2 cellular contexts compared by ENCODE assay signal in the genomic region with DNA sequence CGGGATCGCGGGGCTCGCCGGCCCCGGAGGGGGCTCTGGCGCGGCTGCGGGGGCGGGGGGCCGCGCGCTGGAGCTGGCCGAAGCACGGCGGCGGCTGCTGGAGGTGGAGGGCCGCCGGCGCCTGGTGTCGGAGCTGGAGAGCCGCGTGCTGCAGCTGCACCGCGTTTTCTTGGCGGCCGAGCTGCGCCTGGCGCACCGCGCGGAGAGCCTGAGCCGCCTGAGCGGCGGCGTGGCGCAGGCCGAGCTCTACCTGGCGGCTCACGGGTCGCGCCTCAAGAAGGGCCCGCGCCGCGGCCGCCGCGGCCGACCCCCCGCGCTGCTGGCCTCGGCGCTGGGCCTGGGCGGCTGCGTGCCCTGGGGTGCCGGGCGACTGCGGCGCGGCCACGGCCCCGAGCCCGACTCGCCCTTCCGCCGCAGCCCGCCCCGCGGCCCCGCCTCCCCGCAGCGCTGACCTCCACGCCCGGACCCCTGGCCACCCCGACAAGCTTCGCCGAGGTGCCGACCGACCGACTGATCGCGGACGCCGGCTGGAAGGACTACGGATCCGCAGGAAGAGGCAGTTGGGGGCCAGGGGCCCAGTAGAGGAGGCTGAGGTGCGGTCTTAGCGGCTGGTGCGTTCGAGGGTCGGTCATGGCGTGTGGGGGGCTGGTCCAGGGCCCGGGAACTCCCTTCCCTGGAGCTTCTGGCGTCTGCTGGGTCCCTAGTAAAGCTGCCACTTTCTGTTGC.
A peak's percentile ranks its signal among the peaks of the same experiment; 100 is the strongest.
TF ChIP-seq lines count a peak whose summit lies in the region.

No MANE protein-coding gene starts in this region.

TF ChIP-seq in K562, 482 proteins besides CTCF, POLR2A, EP300 and RAD21 (continues in another document):
- TF ChIP-seq CREB1 (IDR thresholded peaks at IDR 0.05) (no peak), CREB1 (CRISPR knock-in tag; IDR thresholded peaks at IDR 0.05) (no peak), NCOR1 (IDR thresholded peaks at IDR 0.05) (no peak), ZBTB7A (IDR thresholded peaks at IDR 0.05; ENCODE audit: borderline replicate concordance, control insufficient read depth, low read depth, low read length) (peak; percentile 47; the same call in 1 of the 2 replicates), ZNF124 (CRISPR knock-in tag; IDR thresholded peaks at IDR 0.05) (no peak; the same call in 1 of the 2 replicates), BCL6 (CRISPR knock-in tag; IDR thresholded peaks at IDR 0.05) (no peak), NELFE (IDR thresholded peaks at IDR 0.05; ENCODE audit: insufficient read depth, insufficient read length) (no peak), ZNF668 (CRISPR knock-in tag; IDR thresholded peaks at IDR 0.05) (no peak), PYGO2 (tag; IDR thresholded peaks at IDR 0.05) (no peak), RBM17 (IDR thresholded peaks at IDR 0.05; ENCODE audit: borderline replicate concordance, low read depth, low read length) (no peak), BRF1 (IDR thresholded peaks at IDR 0.05; ENCODE audit: borderline replicate concordance, extremely low read depth, insufficient read length) (no peak), NFATC3 (IDR thresholded peaks at IDR 0.05) (no peak), ZNF239 (CRISPR knock-in tag; IDR thresholded peaks at IDR 0.05) (no peak), ZNF354B (CRISPR knock-in tag; IDR thresholded peaks at IDR 0.05) (no peak), ZNF75A (CRISPR knock-in tag; IDR thresholded peaks at IDR 0.05) (no peak), PCBP2 (IDR thresholded peaks at IDR 0.05; ENCODE audit: low read depth, low read length, poor library complexity, severe bottlenecking) (no peak), PTRF (tag; IDR thresholded peaks at IDR 0.05) (no peak), NR3C1 (CRISPR knock-in tag; IDR thresholded peaks at IDR 0.05) (no peak), SREBF2 (CRISPR knock-in tag; IDR thresholded peaks at IDR 0.05) (no peak), NCOA4 (IDR thresholded peaks at IDR 0.05; ENCODE audit: partially characterized antibody) (no peak), MED1 (CRISPR knock-in tag; IDR thresholded peaks at IDR 0.05; ENCODE audit: borderline replicate concordance) (no peak), FOXP1 (CRISPR knock-in tag; IDR thresholded peaks at IDR 0.05) (0 out of 2 replicates have a peak, but pooled peaks have one; percentile 16), ZNF384 (IDR thresholded peaks at IDR 0.05; ENCODE audit: low read depth, low read length) (no peak), RFX5 (IDR thresholded peaks at IDR 0.05; ENCODE audit: low read depth, low read length) (no peak), ZNF133 (CRISPR knock-in tag; IDR thresholded peaks at IDR 0.05) (no peak), RFX7 (CRISPR knock-in tag; IDR thresholded peaks at IDR 0.05) (no peak), MCM7 (IDR thresholded peaks at IDR 0.05) (no peak), KDM4B (IDR thresholded peaks at IDR 0.05; ENCODE audit: borderline replicate concordance in 2 of 2, low read depth in 1 of 2) (no peak)
- TF ChIP-seq, protein P1, sequence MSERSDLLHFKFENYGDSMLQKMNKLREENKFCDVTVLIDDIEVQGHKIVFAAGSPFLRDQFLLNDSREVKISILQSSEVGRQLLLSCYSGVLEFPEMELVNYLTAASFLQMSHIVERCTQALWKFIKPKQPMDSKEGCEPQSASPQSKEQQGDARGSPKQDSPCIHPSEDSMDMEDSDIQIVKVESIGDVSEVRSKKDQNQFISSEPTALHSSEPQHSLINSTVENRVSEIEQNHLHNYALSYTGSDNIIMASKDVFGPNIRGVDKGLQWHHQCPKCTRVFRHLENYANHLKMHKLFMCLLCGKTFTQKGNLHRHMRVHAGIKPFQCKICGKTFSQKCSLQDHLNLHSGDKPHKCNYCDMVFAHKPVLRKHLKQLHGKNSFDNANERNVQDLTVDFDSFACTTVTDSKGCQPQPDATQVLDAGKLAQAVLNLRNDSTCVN (CRISPR knock-in tag; IDR thresholded peaks at IDR 0.05): no peak
- TF ChIP-seq, protein P2, sequence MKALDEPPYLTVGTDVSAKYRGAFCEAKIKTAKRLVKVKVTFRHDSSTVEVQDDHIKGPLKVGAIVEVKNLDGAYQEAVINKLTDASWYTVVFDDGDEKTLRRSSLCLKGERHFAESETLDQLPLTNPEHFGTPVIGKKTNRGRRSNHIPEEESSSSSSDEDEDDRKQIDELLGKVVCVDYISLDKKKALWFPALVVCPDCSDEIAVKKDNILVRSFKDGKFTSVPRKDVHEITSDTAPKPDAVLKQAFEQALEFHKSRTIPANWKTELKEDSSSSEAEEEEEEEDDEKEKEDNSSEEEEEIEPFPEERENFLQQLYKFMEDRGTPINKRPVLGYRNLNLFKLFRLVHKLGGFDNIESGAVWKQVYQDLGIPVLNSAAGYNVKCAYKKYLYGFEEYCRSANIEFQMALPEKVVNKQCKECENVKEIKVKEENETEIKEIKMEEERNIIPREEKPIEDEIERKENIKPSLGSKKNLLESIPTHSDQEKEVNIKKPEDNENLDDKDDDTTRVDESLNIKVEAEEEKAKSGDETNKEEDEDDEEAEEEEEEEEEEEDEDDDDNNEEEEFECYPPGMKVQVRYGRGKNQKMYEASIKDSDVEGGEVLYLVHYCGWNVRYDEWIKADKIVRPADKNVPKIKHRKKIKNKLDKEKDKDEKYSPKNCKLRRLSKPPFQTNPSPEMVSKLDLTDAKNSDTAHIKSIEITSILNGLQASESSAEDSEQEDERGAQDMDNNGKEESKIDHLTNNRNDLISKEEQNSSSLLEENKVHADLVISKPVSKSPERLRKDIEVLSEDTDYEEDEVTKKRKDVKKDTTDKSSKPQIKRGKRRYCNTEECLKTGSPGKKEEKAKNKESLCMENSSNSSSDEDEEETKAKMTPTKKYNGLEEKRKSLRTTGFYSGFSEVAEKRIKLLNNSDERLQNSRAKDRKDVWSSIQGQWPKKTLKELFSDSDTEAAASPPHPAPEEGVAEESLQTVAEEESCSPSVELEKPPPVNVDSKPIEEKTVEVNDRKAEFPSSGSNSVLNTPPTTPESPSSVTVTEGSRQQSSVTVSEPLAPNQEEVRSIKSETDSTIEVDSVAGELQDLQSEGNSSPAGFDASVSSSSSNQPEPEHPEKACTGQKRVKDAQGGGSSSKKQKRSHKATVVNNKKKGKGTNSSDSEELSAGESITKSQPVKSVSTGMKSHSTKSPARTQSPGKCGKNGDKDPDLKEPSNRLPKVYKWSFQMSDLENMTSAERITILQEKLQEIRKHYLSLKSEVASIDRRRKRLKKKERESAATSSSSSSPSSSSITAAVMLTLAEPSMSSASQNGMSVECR (CRISPR knock-in tag; IDR thresholded peaks at IDR 0.05): peak; percentile 54

TF ChIP-seq in HepG2, 621 proteins besides CTCF, POLR2A, EP300 and RAD21 (continues in another document):
- peak; percentile 94 for TF ChIP-seq AGO2 (optimal IDR thresholded peaks at IDR 0.05; ENCODE audit: low read depth, low read length)
- TF ChIP-seq SRSF1 (optimal IDR thresholded peaks at IDR 0.05; ENCODE audit: low read depth, low read length): peak; percentile 50
- TF ChIP-seq TAF15 (IDR thresholded peaks at IDR 0.05; ENCODE audit: low read depth, low read length, poor library complexity, severe bottlenecking): peak; percentile 41
- TF ChIP-seq SMYD3 (CRISPR knock-in tag; IDR thresholded peaks at IDR 0.05): no peak
- TF ChIP-seq HDAC1 (CRISPR knock-in tag; IDR thresholded peaks at IDR 0.05): no peak; the same call in 1 of the 2 replicates
- TF ChIP-seq, protein P3, sequence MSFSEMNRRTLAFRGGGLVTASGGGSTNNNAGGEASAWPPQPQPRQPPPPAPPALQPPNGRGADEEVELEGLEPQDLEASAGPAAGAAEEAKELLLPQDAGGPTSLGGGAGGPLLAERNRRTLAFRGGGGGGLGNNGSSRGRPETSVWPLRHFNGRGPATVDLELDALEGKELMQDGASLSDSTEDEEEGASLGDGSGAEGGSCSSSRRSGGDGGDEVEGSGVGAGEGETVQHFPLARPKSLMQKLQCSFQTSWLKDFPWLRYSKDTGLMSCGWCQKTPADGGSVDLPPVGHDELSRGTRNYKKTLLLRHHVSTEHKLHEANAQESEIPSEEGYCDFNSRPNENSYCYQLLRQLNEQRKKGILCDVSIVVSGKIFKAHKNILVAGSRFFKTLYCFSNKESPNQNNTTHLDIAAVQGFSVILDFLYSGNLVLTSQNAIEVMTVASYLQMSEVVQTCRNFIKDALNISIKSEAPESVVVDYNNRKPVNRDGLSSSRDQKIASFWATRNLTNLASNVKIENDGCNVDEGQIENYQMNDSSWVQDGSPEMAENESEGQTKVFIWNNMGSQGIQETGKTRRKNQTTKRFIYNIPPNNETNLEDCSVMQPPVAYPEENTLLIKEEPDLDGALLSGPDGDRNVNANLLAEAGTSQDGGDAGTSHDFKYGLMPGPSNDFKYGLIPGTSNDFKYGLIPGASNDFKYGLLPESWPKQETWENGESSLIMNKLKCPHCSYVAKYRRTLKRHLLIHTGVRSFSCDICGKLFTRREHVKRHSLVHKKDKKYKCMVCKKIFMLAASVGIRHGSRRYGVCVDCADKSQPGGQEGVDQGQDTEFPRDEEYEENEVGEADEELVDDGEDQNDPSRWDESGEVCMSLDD (CRISPR knock-in tag; IDR thresholded peaks at IDR 0.05; ENCODE audit: borderline replicate concordance): no peak
- TF ChIP-seq, protein P1 (CRISPR knock-in tag; IDR thresholded peaks at IDR 0.05; ENCODE audit: borderline replicate concordance): no peak
- no peak for TF ChIP-seq NFIC (IDR thresholded peaks at IDR 0.05; ENCODE audit: low read length)
- peak; percentile 23 for TF ChIP-seq HNRNPLL (IDR thresholded peaks at IDR 0.05; ENCODE audit: low read depth, low read length, poor library complexity, severe bottlenecking)
- TF ChIP-seq RBFOX2 (IDR thresholded peaks at IDR 0.05; ENCODE audit: low read depth, low read length): peak; percentile 79
- TF ChIP-seq, protein P4, sequence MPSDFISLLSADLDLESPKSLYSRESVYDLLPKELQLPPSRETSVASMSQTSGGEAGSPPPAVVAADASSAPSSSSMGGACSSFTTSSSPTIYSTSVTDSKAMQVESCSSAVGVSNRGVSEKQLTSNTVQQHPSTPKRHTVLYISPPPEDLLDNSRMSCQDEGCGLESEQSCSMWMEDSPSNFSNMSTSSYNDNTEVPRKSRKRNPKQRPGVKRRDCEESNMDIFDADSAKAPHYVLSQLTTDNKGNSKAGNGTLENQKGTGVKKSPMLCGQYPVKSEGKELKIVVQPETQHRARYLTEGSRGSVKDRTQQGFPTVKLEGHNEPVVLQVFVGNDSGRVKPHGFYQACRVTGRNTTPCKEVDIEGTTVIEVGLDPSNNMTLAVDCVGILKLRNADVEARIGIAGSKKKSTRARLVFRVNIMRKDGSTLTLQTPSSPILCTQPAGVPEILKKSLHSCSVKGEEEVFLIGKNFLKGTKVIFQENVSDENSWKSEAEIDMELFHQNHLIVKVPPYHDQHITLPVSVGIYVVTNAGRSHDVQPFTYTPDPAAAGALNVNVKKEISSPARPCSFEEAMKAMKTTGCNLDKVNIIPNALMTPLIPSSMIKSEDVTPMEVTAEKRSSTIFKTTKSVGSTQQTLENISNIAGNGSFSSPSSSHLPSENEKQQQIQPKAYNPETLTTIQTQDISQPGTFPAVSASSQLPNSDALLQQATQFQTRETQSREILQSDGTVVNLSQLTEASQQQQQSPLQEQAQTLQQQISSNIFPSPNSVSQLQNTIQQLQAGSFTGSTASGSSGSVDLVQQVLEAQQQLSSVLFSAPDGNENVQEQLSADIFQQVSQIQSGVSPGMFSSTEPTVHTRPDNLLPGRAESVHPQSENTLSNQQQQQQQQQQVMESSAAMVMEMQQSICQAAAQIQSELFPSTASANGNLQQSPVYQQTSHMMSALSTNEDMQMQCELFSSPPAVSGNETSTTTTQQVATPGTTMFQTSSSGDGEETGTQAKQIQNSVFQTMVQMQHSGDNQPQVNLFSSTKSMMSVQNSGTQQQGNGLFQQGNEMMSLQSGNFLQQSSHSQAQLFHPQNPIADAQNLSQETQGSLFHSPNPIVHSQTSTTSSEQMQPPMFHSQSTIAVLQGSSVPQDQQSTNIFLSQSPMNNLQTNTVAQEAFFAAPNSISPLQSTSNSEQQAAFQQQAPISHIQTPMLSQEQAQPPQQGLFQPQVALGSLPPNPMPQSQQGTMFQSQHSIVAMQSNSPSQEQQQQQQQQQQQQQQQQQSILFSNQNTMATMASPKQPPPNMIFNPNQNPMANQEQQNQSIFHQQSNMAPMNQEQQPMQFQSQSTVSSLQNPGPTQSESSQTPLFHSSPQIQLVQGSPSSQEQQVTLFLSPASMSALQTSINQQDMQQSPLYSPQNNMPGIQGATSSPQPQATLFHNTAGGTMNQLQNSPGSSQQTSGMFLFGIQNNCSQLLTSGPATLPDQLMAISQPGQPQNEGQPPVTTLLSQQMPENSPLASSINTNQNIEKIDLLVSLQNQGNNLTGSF (CRISPR knock-in tag; IDR thresholded peaks at IDR 0.05): no peak
- TF ChIP-seq, protein P5, sequence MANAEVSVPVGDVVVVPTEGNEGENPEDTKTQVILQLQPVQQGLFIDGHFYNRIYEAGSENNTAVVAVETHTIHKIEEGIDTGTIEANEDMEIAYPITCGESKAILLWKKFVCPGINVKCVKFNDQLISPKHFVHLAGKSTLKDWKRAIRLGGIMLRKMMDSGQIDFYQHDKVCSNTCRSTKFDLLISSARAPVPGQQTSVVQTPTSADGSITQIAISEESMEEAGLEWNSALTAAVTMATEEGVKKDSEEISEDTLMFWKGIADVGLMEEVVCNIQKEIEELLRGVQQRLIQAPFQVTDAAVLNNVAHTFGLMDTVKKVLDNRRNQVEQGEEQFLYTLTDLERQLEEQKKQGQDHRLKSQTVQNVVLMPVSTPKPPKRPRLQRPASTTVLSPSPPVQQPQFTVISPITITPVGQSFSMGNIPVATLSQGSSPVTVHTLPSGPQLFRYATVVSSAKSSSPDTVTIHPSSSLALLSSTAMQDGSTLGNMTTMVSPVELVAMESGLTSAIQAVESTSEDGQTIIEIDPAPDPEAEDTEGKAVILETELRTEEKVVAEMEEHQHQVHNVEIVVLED (CRISPR knock-in tag; IDR thresholded peaks at IDR 0.05; ENCODE audit: borderline replicate concordance): no peak
- TF ChIP-seq, protein P6, sequence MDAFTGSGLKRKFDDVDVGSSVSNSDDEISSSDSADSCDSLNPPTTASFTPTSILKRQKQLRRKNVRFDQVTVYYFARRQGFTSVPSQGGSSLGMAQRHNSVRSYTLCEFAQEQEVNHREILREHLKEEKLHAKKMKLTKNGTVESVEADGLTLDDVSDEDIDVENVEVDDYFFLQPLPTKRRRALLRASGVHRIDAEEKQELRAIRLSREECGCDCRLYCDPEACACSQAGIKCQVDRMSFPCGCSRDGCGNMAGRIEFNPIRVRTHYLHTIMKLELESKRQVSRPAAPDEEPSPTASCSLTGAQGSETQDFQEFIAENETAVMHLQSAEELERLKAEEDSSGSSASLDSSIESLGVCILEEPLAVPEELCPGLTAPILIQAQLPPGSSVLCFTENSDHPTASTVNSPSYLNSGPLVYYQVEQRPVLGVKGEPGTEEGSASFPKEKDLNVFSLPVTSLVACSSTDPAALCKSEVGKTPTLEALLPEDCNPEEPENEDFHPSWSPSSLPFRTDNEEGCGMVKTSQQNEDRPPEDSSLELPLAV (CRISPR knock-in tag; conservative IDR thresholded peaks at IDR 0.05; ENCODE audit: low read depth): 0 out of 2 replicates have a peak, but pooled peaks have one; percentile 21
- TF ChIP-seq KMT2B (CRISPR knock-in tag; IDR thresholded peaks at IDR 0.05): no peak
- TF ChIP-seq CCDC6 (CRISPR knock-in tag; IDR thresholded peaks at IDR 0.05): no peak
- TF ChIP-seq ZNF761 (CRISPR knock-in tag; conservative IDR thresholded peaks at IDR 0.05): 0 out of 2 replicates have a peak, but pooled peaks have one; percentile 2
